In genomic region chr11:23856654-23857053, GRCh38 we compare ENCODE assay signal across 1 cellular context.
TF ChIP-seq lines count a peak whose summit lies in the region.

No MANE protein-coding gene starts in this region.

TF ChIP-seq in IMR-90, 13 proteins besides CTCF, POLR2A, EP300 and RAD21:
- TF ChIP-seq RCOR1 (IDR thresholded peaks at IDR 0.05; ENCODE audit: insufficient replicate concordance, low read length): no peak
- no peak for TF ChIP-seq BHLHE40 (IDR thresholded peaks at IDR 0.05; ENCODE audit: low read depth, low read length)
- TF ChIP-seq MXI1 (IDR thresholded peaks at IDR 0.05; ENCODE audit: borderline replicate concordance, low read depth, low read length): no peak
- TF ChIP-seq FOS (IDR thresholded peaks at IDR 0.05; ENCODE audit: low read depth, low read length): no peak
- TF ChIP-seq MAZ (IDR thresholded peaks at IDR 0.05; ENCODE audit: borderline replicate concordance, low read depth, low read length): no peak
- TF ChIP-seq, protein P1, sequence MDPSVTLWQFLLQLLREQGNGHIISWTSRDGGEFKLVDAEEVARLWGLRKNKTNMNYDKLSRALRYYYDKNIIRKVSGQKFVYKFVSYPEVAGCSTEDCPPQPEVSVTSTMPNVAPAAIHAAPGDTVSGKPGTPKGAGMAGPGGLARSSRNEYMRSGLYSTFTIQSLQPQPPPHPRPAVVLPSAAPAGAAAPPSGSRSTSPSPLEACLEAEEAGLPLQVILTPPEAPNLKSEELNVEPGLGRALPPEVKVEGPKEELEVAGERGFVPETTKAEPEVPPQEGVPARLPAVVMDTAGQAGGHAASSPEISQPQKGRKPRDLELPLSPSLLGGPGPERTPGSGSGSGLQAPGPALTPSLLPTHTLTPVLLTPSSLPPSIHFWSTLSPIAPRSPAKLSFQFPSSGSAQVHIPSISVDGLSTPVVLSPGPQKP (IDR thresholded peaks at IDR 0.05; ENCODE audit: borderline replicate concordance, low read depth, low read length): no peak
- TF ChIP-seq NFE2L2 (IDR thresholded peaks at IDR 0.05; ENCODE audit: low read depth, low read length): peak; percentile 89
- TF ChIP-seq USF2 (IDR thresholded peaks at IDR 0.05; ENCODE audit: low read depth, low read length): no peak
- TF ChIP-seq CHD1 (IDR thresholded peaks at IDR 0.05; ENCODE audit: low read depth, low read length): no peak
- TF ChIP-seq CEBPB (IDR thresholded peaks at IDR 0.05; ENCODE audit: low read depth, low read length): peak; percentile 90
- TF ChIP-seq RFX5 (IDR thresholded peaks at IDR 0.05; ENCODE audit: low read depth, low read length): no peak
- TF ChIP-seq SMC3 (IDR thresholded peaks at IDR 0.05; ENCODE audit: low read depth, low read length): no peak
- TF ChIP-seq MAFK (IDR thresholded peaks at IDR 0.05; ENCODE audit: low read depth, low read length): peak; percentile 98
